24 cellular contexts compared by ENCODE assay signal in genomic region chr5:5381259-5382006, GRCh38. TPM values are rescaled to one million over a fixed set of nuclear protein-coding genes. Genes with fewer than 3 reads are reported as not detected.
DNase-seq lines count a peak whose midpoint lies in the region; ATAC-seq and TF ChIP-seq lines count a peak whose summit lies in the region.
"Had no signal": no experiment of that assay in that cellular context is flagged by ENCODE, and none has a peak within 500 bp of the region (broad histone marks: within the 10 kb centered on the region; RNA-seq: fewer than 3 reads in every experiment).

No MANE protein-coding gene starts in this region.

- H3K9me3 Mint-ChIP-seq in osteocyte (ENCODE audit: unreplicated experiment), result no peaks in the 10 kb centered on the region
- H3K9me3 Mint-ChIP-seq: stimulated activated memory B cell treated with anti-CD40 and anti-IgM and Interleukin-4, amounts not matched to agents 10 μg/mL and 1 μg/mL and 100 μg/mL, for 72 hours had no signal

- in situ Hi-C loops in G401 (cut with HindIII; ENCODE audit: low sequenced_read_pairs), result no loop called here

- H3K4me3 ChIP-seq in fibroblast of pulmonary artery (replicated peaks; ENCODE audit: low read depth, low read length), result no peak overlapping the region
- H3K4me3 ChIP-seq: breast epithelium, coronary artery, esophagus muscularis mucosa, GM12878, spleen, testis, uterus had no signal

- no peak overlapping the region for H3K4me3 Mint-ChIP-seq in osteocyte (ENCODE audit: unreplicated experiment)
- H3K4me3 Mint-ChIP-seq: activated CD4-positive, alpha-beta T cell treated with anti-CD3 and anti-CD28 coated beads for 36 hours; endodermal cell; stimulated activated memory B cell treated with anti-CD40 and anti-IgM and Interleukin-4, amounts not matched to agents 10 μg/mL and 1 μg/mL and 100 μg/mL, for 72 hours had no signal

- no peaks in the 10 kb centered on the region for H3K27me3 Mint-ChIP-seq in osteocyte (ENCODE audit: unreplicated experiment)
- H3K27me3 Mint-ChIP-seq: activated CD4-positive, alpha-beta T cell treated with anti-CD3 and anti-CD28 coated beads for 36 hours; stimulated activated memory B cell treated with anti-CD40 and anti-IgM and Interleukin-4, amounts not matched to agents 10 μg/mL and 1 μg/mL and 100 μg/mL, for 72 hours had no signal

- no peaks in the 10 kb centered on the region for H3K36me3 Mint-ChIP-seq in osteocyte (ENCODE audit: unreplicated experiment)

- TF ChIP-seq CTCF in fibroblast of pulmonary artery (IDR thresholded peaks at IDR 0.05; ENCODE audit: low read length, missing control alignments) (no peak), osteocyte (IDR thresholded peaks at IDR 0.05) (no peak)

- peak overlapping the region; percentile 32 for H3K27ac Mint-ChIP-seq in osteocyte (ENCODE audit: unreplicated experiment)
- H3K27ac Mint-ChIP-seq: activated CD4-positive, alpha-beta T cell treated with anti-CD3 and anti-CD28 coated beads for 36 hours; endodermal cell; stimulated activated memory B cell treated with anti-CD40 and anti-IgM and Interleukin-4, amounts not matched to agents 10 μg/mL and 1 μg/mL and 100 μg/mL, for 72 hours had no signal

- peaks cover 13% of the 10 kb centered on the region for H3K4me1 Mint-ChIP-seq in osteocyte (ENCODE audit: unreplicated experiment)
- H3K4me1 Mint-ChIP-seq: activated CD4-positive, alpha-beta T cell treated with anti-CD3 and anti-CD28 coated beads for 36 hours; endodermal cell; stimulated activated memory B cell treated with anti-CD40 and anti-IgM and Interleukin-4, amounts not matched to agents 10 μg/mL and 1 μg/mL and 100 μg/mL, for 72 hours had no signal

- no peak for ATAC-seq in HG03571 (IDR thresholded peaks at IDR 0.05; ENCODE audit: unreplicated experiment)
- ATAC-seq: activated CD4-positive, alpha-beta T cell treated with anti-CD3 and anti-CD28 coated beads for 36 hours; GM12878; stimulated activated memory B cell treated with anti-CD40 and anti-IgM and Interleukin-4, amounts not matched to agents 10 μg/mL and 1 μg/mL and 100 μg/mL, for 72 hours had no signal

- peak; percentile 80 for DNase-seq in G401 (ENCODE audit: low spot score)
- DNase-seq in amygdala (lab: John Stamatoyannopoulos, UW), result peak in 31 of 56 donors; percentile 5 to 81 (median 25)
- DNase-seq in fibroblast of pulmonary artery (ENCODE audit: low read depth), result peak; percentile 3
- no peak for DNase-seq in osteocyte (ENCODE audit: extremely low spot score, unreplicated experiment)
- DNase-seq in DMS 273 (lab: John Stamatoyannopoulos, UW; ENCODE audit: unreplicated experiment), result no peak
- no peak for DNase-seq in stimulated activated CD4-positive, alpha-beta T cell treated with anti-CD3 and anti-CD28 coated beads, Interleukin-4, amount 100 ng/mL, for 24 hours
- DNase-seq in NCI-H2196 (lab: John Stamatoyannopoulos, UW; ENCODE audit: unreplicated experiment), result no peak
- DNase-seq: activated CD4-positive, alpha-beta T cell treated with anti-CD3 and anti-CD28 coated beads for 36 hours; activated gamma-delta T cell; endodermal cell; NCI-H1092; NCI-H2029; NCI-H226; NCI-H774; spleen; stimulated activated CD4-positive, alpha-beta T cell treated with anti-CD3 and anti-CD28 coated beads, Interleukin-2, amount 100 ng/mL, for 48 hours; testis; uterus had no signal

RNA-seq across cellular contexts. Expression of gene ICE1, which starts 41.0 kb away (rescaled TPM):
- 14.1 and 24.3 TPM in 2 replicates for total RNA-seq in G401 (2014; rRNA removed; shearing (Covaris generic))
- total RNA-seq in osteocyte, result 27.0 and 27.7 TPM in 2 replicates

Comparison
In these comparisons a context has a peak if more than half of its experiments do, and no peak if none do; other contexts are left out.
1. DNase-seq: peak in G401 (single experiment), amygdala (31 of 56) and fibroblast of pulmonary artery (single experiment); none in osteocyte (single experiment), DMS 273 (single experiment), stimulated activated CD4-positive, alpha-beta T cell treated with anti-CD3 and anti-CD28 coated beads, Interleukin-4, amount 100 ng/mL, for 24 hours (single experiment) and NCI-H2196 (single experiment).